In the genomic region with DNA sequence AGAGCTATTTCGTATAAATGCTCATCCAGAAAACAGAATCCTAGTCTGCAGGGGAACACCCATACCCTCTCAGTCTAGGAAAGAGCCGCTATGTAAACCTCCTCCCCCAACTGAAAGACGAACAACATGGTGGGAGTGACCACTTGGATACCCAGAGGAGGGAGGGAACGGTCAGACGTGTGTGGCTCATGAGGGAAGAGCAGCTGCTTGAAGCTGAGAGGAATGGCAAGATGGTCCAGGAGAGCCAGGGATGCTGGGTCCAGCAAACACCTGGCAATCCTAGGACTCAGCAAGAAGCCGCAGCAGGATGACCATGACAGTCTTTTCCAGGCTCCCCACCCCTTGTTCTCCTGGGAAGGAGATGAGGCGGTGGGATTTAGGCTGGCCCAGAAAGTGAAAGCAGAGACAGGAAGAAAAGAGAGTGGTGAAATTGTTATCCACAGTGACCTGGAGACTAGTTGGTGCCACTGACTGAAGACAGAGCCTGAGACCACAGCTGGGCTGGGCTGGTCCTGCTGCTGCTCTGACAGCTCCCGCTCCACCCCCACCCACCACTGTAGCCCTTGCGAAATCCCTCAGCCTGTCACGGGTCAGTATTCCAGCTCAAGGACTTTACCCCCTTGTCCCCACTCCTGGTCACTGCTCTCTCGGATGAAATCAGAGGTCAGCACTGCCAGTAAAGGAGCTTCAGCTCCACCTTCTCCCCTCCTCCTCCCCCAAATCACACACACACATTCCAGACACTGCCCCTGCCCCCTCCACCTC, we compare ENCODE assay signal across 9 cellular contexts. TPM values are rescaled to one million over a fixed set of nuclear protein-coding genes. Genes with fewer than 3 reads are reported as not detected.
A peak's percentile ranks its signal among the peaks of the same experiment; 100 is the strongest.
DNase-seq lines count a peak whose midpoint lies in the region; TF ChIP-seq lines count a peak whose summit lies in the region.
"Had no signal": no experiment of that assay in that cellular context is flagged by ENCODE, and none has a peak within 500 bp of the region (broad histone marks: within the 10 kb centered on the region; RNA-seq: fewer than 3 reads in every experiment).

No MANE protein-coding gene starts in this region.

- H3K9me3 ChIP-seq in HUES64 (ENCODE audit: insufficient read depth, low read depth, low read length) (no peaks in the 10 kb centered on the region), iPS-20b (ENCODE audit: insufficient read depth, low read depth, low read length) (no peaks in the 10 kb centered on the region), spleen (no peaks in the 10 kb centered on the region)
- H3K9me3 ChIP-seq: SJSA1 had no signal

- TF ChIP-seq CTCF in spleen (IDR thresholded peaks at IDR 0.05 in 8 of 11, conservative IDR thresholded peaks at IDR 0.05 in 3 of 11) = no peak

- H3K36me3 ChIP-seq in HUES64 (ENCODE audit: insufficient read depth, low read length) (peaks cover 38% of the 10 kb centered on the region), iPS-20b (ENCODE audit: insufficient read depth, low read depth, low read length) (peaks cover 30% of the 10 kb centered on the region), spleen (peaks cover 0 to 34% (median 32%) of the 10 kb centered on the region in 6 donors)

- DNase-seq in spleen = peak; percentile 71
- no peak for DNase-seq in activated effector memory CD4-positive, alpha-beta T cell treated with anti-CD3 and anti-CD28 coated beads, Interleukin-2, amount 50 U/mL, for 16 hours
- DNase-seq in NCI-H82 (lab: John Stamatoyannopoulos, UW) = no peak
- no peak for DNase-seq in mesenteric fat pad (ENCODE audit: low spot score)
- DNase-seq in SKM-1 (lab: John Stamatoyannopoulos, UW; ENCODE audit: unreplicated experiment) = no peak

- H3K9ac ChIP-seq in HUES64 (ENCODE audit: low read depth, low read length) (no peak overlapping the region), iPS-20b (ENCODE audit: low read depth, low read length) (peak overlapping the region; percentile 94)

- no peaks in the 10 kb centered on the region for H3K27me3 ChIP-seq in HUES64 (ENCODE audit: insufficient read depth, low read length)
- H3K27me3 ChIP-seq in iPS-20b (ENCODE audit: insufficient read depth, low read length) = no peaks in the 10 kb centered on the region; the same call in 1 of the 2 replicates
- no peaks in the 10 kb centered on the region for H3K27me3 ChIP-seq in spleen (replicated peaks in 1 of 7)
- H3K27me3 ChIP-seq: SJSA1 had no signal

- intact Hi-C loops in spleen (cut with DNase I; ENCODE audit: low total_unique reads) = loop anchor here (10.0 kb wide), 1 partner anchor 46 kb away; the partner anchor contains the start of gene SETDB1

- peaks cover 32% of the 10 kb centered on the region for H3K4me1 ChIP-seq in HUES64 (ENCODE audit: insufficient read depth, low read length)
- peaks cover 23% of the 10 kb centered on the region for H3K4me1 ChIP-seq in iPS-20b (ENCODE audit: insufficient read depth, low read length)
- peaks cover 28 to 58% (median 50%) of the 10 kb centered on the region in 6 donors for H3K4me1 ChIP-seq in spleen

- H3K4me3 ChIP-seq in HUES64 (ENCODE audit: low read length) = peak overlapping the region; percentile 75
- peak overlapping the region; percentile 97 for H3K4me3 ChIP-seq in iPS-20b (ENCODE audit: low read length)
- H3K4me3 ChIP-seq in spleen = peak overlapping the region in 1 of 8 donors; percentile 90
- H3K4me3 ChIP-seq: SJSA1 had no signal

- 52% methylated on average over 11 of the region's 11 CpGs for WGBS in HUES64
- 60 to 70% (median 64%) methylated on average over 11 of the region's 11 CpGs for WGBS in spleen, 5 donors

- H3K27ac ChIP-seq in HUES64 (ENCODE audit: low read depth, low read length) (no peak overlapping the region; the same call in 1 of the 2 replicates), angular gyrus (ENCODE audit: low read depth, low read length) (peak overlapping the region; percentile 32), iPS-20b (ENCODE audit: low read length) (peak overlapping the region; percentile 72), spleen (peak overlapping the region in 7 of 8 donors; percentile 44 to 97 (median 95))
- H3K27ac ChIP-seq: SJSA1 had no signal

- TF ChIP-seq POLR2A in spleen (IDR thresholded peaks at IDR 0.05) = no peak

RNA-seq across cellular contexts. Expression of gene CERS2, which starts 3.6 kb away (rescaled TPM):
- polyA plus RNA-seq in HUES64 (2013, experiment 1 of 2) = 118 TPM
- polyA plus RNA-seq in HUES64 (2013, experiment 2 of 2) = 116 TPM
- total RNA-seq in spleen (100 to 1,000 TPM in 3 of 7 donors, 10 to 100 TPM in 4; 71.8 to 128 (median 98.1) TPM), mesenteric fat pad (159 TPM)
- 10 to 100 TPM; 63.4 to 69.9 (median 65.1) TPM for polyA plus RNA-seq in spleen

RNA-seq across cellular contexts. Expression of gene ANXA9, which starts 11.1 kb away (rescaled TPM):
- polyA plus RNA-seq in HUES64 (2013, experiment 1 of 2) = 0.75 TPM
- 0.57 TPM for polyA plus RNA-seq in HUES64 (2013, experiment 2 of 2)
- total RNA-seq in spleen = under 1 TPM in 5 of 7 donors, not detected in 2; 0.13 to 0.92 (median 0.51) TPM
- polyA plus RNA-seq in spleen = under 1 TPM; 0.12 to 0.32 (median 0.22) TPM
- total RNA-seq in mesenteric fat pad = 0.48 TPM
- total RNA-seq: SJSA1 had no signal

RNA-seq across cellular contexts. Expression of gene MINDY1, which starts 35.7 kb away (rescaled TPM):
- 5.3 TPM for polyA plus RNA-seq in HUES64 (2013, experiment 1 of 2)
- polyA plus RNA-seq in HUES64 (2013, experiment 2 of 2) = 7.8 TPM
- total RNA-seq in spleen = 10 to 100 TPM; 23.8 to 51.1 (median 31.4) TPM
- 10 to 100 TPM in 1 of 3 donors, 1 to 10 TPM in 2; 3.3 to 10.4 (median 3.9) TPM for polyA plus RNA-seq in spleen
- total RNA-seq in mesenteric fat pad = 18.6 TPM

RNA-seq across cellular contexts. Expression of gene PRUNE1, which starts 37.2 kb away (rescaled TPM):
- polyA plus RNA-seq in HUES64 (2013, experiment 1 of 2) = 20.7 TPM
- polyA plus RNA-seq in HUES64 (2013, experiment 2 of 2) = 24.7 TPM
- total RNA-seq in spleen (10 to 100 TPM; 15.7 to 22.6 (median 17.7) TPM), mesenteric fat pad (14.4 TPM)
- 10 to 100 TPM in 1 of 3 donors, 1 to 10 TPM in 2; 9.2 to 12.8 (median 9.9) TPM for polyA plus RNA-seq in spleen

RNA-seq across cellular contexts. Expression of gene SETDB1, which starts 44.8 kb away (rescaled TPM):
- polyA plus RNA-seq in HUES64 (2013, experiment 1 of 2) = 28.2 TPM
- 32.1 TPM for polyA plus RNA-seq in HUES64 (2013, experiment 2 of 2)
- total RNA-seq in spleen (10 to 100 TPM; 50.0 to 82.4 (median 62.7) TPM), mesenteric fat pad (32.3 TPM)
- polyA plus RNA-seq in spleen = 10 to 100 TPM; 16.9 to 28.0 (median 27.7) TPM
